1 cellular context compared by ENCODE assay signal in the genomic region with DNA sequence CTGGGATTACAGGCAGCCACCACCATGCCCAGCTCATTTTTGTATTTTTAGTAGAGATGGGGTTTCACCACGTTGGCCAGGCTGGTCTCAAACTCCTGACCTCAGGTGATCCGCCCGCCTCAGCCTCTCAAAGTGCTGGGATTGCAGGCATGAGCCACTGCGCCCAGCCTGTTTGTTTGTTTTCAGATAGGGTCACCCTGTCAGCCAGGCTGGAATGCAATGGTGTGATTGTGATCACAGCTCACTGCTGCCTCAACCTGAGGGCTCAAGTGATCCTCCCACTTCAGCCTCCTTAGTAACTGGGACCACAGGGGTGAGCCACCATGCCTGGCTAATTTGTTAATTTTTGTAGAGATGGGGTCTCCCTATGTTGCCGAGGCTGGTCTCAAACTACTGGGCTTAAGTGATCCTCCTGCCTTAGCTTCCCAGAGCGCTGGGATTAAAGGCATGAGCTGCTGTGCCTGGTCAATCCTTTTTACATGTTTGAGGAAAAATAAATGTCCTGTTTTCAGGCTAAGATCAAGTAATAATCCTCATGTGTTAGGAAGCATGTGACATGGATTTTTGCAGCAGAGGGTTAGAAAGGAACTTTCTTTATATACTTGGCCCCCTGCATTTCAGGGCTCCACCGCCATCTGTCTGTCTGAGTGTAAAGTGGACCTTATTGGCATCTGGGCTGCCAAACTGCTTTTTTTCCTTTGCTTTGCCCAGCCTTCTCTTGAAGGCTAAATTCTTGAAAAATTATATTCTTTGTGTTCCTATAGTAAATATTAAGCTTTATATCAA.
TF ChIP-seq lines count a peak whose summit lies in the region.

No MANE protein-coding gene starts in this region.

TF ChIP-seq in GM23338, 12 proteins besides CTCF, POLR2A, EP300 and RAD21 (continued from another document):
- TF ChIP-seq, protein P1, sequence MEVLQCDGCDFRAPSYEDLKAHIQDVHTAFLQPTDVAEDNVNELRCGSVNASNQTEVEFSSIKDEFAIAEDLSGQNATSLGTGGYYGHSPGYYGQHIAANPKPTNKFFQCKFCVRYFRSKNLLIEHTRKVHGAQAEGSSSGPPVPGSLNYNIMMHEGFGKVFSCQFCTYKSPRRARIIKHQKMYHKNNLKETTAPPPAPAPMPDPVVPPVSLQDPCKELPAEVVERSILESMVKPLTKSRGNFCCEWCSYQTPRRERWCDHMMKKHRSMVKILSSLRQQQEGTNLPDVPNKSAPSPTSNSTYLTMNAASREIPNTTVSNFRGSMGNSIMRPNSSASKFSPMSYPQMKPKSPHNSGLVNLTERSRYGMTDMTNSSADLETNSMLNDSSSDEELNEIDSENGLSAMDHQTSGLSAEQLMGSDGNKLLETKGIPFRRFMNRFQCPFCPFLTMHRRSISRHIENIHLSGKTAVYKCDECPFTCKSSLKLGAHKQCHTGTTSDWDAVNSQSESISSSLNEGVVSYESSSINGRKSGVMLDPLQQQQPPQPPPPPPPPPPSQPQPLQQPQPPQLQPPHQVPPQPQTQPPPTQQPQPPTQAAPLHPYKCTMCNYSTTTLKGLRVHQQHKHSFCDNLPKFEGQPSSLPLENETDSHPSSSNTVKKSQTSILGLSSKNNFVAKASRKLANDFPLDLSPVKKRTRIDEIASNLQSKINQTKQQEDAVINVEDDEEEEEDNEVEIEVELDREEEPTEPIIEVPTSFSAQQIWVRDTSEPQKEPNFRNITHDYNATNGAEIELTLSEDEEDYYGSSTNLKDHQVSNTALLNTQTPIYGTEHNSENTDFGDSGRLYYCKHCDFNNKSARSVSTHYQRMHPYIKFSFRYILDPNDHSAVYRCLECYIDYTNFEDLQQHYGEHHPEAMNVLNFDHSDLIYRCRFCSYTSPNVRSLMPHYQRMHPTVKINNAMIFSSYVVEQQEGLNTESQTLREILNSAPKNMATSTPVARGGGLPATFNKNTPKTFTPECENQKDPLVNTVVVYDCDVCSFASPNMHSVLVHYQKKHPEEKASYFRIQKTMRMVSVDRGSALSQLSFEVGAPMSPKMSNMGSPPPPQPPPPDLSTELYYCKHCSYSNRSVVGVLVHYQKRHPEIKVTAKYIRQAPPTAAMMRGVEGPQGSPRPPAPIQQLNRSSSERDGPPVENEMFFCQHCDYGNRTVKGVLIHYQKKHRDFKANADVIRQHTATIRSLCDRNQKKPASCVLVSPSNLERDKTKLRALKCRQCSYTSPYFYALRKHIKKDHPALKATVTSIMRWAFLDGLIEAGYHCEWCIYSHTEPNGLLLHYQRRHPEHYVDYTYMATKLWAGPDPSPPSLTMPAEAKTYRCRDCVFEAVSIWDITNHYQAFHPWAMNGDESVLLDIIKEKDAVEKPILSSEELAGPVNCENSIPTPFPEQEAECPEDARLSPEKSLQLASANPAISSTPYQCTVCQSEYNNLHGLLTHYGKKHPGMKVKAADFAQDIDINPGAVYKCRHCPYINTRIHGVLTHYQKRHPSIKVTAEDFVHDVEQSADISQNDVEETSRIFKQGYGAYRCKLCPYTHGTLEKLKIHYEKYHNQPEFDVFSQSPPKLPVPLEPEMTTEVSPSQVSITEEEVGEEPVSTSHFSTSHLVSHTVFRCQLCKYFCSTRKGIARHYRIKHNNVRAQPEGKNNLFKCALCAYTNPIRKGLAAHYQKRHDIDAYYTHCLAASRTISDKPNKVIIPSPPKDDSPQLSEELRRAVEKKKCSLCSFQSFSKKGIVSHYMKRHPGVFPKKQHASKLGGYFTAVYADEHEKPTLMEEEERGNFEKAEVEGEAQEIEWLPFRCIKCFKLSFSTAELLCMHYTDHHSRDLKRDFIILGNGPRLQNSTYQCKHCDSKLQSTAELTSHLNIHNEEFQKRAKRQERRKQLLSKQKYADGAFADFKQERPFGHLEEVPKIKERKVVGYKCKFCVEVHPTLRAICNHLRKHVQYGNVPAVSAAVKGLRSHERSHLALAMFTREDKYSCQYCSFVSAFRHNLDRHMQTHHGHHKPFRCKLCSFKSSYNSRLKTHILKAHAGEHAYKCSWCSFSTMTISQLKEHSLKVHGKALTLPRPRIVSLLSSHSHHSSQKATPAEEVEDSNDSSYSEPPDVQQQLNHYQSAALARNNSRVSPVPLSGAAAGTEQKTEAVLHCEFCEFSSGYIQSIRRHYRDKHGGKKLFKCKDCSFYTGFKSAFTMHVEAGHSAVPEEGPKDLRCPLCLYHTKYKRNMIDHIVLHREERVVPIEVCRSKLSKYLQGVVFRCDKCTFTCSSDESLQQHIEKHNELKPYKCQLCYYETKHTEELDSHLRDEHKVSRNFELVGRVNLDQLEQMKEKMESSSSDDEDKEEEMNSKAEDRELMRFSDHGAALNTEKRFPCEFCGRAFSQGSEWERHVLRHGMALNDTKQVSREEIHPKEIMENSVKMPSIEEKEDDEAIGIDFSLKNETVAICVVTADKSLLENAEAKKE (CRISPR knock-in tag; IDR thresholded peaks at IDR 0.05): no peak
- TF ChIP-seq EZH2phosphoT487 (IDR thresholded peaks at IDR 0.05; ENCODE audit: unreplicated experiment) (no peak), POLR2AphosphoS5 (IDR thresholded peaks at IDR 0.05; ENCODE audit: low read depth) (no peak), EZH2 (IDR thresholded peaks at IDR 0.05; ENCODE audit: low read depth, unreplicated experiment) (no peak), STAT1 (IDR thresholded peaks at IDR 0.05; ENCODE audit: unreplicated experiment) (no peak), ZNF331 (CRISPR knock-in tag; IDR thresholded peaks at IDR 0.05; ENCODE audit: low read depth) (no peak), ZNF114 (CRISPR knock-in tag; IDR thresholded peaks at IDR 0.05) (no peak), NANOG (IDR thresholded peaks at IDR 0.05; ENCODE audit: borderline replicate concordance) (no peak), CREB1 (CRISPR knock-in tag; IDR thresholded peaks at IDR 0.05; ENCODE audit: low read depth) (no peak)
- TF ChIP-seq, protein P2, sequence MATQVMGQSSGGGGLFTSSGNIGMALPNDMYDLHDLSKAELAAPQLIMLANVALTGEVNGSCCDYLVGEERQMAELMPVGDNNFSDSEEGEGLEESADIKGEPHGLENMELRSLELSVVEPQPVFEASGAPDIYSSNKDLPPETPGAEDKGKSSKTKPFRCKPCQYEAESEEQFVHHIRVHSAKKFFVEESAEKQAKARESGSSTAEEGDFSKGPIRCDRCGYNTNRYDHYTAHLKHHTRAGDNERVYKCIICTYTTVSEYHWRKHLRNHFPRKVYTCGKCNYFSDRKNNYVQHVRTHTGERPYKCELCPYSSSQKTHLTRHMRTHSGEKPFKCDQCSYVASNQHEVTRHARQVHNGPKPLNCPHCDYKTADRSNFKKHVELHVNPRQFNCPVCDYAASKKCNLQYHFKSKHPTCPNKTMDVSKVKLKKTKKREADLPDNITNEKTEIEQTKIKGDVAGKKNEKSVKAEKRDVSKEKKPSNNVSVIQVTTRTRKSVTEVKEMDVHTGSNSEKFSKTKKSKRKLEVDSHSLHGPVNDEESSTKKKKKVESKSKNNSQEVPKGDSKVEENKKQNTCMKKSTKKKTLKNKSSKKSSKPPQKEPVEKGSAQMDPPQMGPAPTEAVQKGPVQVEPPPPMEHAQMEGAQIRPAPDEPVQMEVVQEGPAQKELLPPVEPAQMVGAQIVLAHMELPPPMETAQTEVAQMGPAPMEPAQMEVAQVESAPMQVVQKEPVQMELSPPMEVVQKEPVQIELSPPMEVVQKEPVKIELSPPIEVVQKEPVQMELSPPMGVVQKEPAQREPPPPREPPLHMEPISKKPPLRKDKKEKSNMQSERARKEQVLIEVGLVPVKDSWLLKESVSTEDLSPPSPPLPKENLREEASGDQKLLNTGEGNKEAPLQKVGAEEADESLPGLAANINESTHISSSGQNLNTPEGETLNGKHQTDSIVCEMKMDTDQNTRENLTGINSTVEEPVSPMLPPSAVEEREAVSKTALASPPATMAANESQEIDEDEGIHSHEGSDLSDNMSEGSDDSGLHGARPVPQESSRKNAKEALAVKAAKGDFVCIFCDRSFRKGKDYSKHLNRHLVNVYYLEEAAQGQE (IDR thresholded peaks at IDR 0.05; ENCODE audit: unreplicated experiment): no peak
